8 cellular contexts compared by ENCODE assay signal in the genomic region with DNA sequence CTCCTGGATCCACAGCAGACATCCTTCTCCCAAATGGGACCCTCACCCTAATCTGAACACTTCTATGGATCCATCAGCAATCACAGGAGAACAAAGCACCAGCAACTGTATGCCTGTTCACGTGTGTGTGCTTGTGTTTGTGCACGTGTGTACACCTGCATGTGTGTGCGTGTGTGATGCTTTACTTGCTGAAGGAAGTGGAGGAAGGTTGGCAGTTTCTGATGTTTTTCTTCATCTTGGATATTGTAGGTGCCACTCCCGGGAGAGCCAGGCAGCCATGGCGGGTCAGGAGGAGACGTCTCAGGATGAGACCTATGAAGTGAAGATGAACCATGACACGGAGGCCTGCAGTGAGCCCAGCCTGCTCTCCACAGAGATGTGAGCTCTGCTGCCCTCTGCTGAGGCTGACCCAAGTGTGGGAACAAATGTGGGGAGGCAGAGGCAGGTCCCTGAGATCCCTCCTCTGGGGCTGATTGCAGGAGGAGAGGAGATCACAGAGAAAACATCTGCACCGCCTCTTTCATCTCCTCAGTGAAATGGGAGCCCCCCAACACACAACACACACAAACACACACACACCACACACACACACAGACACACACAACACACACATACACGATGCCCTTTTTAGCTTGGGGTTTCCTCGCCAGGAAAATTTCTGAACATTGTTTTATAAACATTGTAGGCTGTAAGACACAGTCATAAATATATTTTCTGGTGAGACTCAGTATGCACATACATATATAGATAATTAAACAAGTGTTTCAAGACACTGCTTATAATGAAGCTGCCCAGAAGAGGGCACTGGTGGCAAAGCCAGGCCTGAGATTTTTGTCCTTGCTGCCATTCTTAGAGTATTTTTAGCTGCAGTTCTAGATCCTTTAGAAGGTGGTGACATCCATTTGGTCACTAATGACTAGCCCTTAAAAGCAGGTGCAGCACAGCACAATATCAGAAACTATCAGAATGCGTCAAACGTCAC.
A peak's percentile ranks its signal among the peaks of the same experiment; 100 is the strongest.
DNase-seq lines count a peak whose midpoint lies in the region; ATAC-seq and TF ChIP-seq lines count a peak whose summit lies in the region.

No MANE protein-coding gene starts in this region.

- POLR2A ChIA-PET in CD8-positive, alpha-beta memory T cell (lab: Charles Lee) = interaction anchor here (0.6 to 1.8 kb wide), 2 partner anchors 9 to 137 kb away, joined by 3 to 9 read pairs; no protein-coding TSS in a partner anchor
- POLR2A ChIA-PET in HEK293 (lab: Yijun Ruan, JAX) (interaction anchor here (0.5 kb wide), 1 partner anchor 29 kb away, joined by 6 read pairs; no protein-coding TSS in a partner anchor), Panc1 (lab: Charles Lee) (no interaction called here)

- no peaks in the 10 kb centered on the region for H3K4me1 ChIP-seq in CD8-positive, alpha-beta memory T cell (ENCODE audit: insufficient read depth, low read length)
- H3K4me1 ChIP-seq in HEK293 (ENCODE audit: control insufficient read depth, insufficient read depth, low read length) (no peaks in the 10 kb centered on the region), Panc1 (ENCODE audit: control insufficient read depth, insufficient read depth, low read length) (no peaks in the 10 kb centered on the region), ascending aorta (no peaks in the 10 kb centered on the region), thoracic aorta (ENCODE audit: control insufficient read depth in 1 of 2, low read depth in 2 of 2) (no peaks in the 10 kb centered on the region)

- H3K27ac Mint-ChIP-seq in CD8-positive, alpha-beta memory T cell = peak overlapping the region in 6 of 8 donors; percentile 41 to 94 (median 87)

- H3K4me3 ChIP-seq in CD8-positive, alpha-beta memory T cell (ENCODE audit: low read length) = no peak overlapping the region
- H3K4me3 ChIP-seq in HEK293 (ENCODE audit: low read depth, low read length) (no peak overlapping the region), Panc1 (ENCODE audit: low read depth in 2 of 2, low read length in 2 of 2) (no peak overlapping the region), ascending aorta (no peak overlapping the region), thoracic aorta (no peak overlapping the region)

- H3K4me1 Mint-ChIP-seq in CD8-positive, alpha-beta memory T cell = peaks cover 7 to 11% (median 10%) of the 10 kb centered on the region in 3 donors

- in situ Hi-C loops in Panc1 (cut with HindIII; ENCODE audit: low pct_unique_long_range_greater_than_20kb, low sequenced_read_pairs) = no loop called here

- intact Hi-C loops in Panc1 (cut with micrococcal nuclease; ENCODE audit: unreplicated experiment) (loop anchor here (10.0 kb wide), 1 partner anchor 102 kb away; no protein-coding TSS in a partner anchor), ascending aorta (cut with DNase I) (no loop called here)

- CTCF ChIA-PET in CD8-positive, alpha-beta memory T cell (lab: Charles Lee) = interaction anchor here (0.6 to 2.3 kb wide), 11 partner anchors 9 to 377 kb away, joined by 3 to 42 read pairs (median 4); a partner anchor contains a TSS
- CTCF ChIA-PET in HEK293 (lab: Yijun Ruan, JAX) (interaction anchor here (0.6 to 2.5 kb wide), 17 partner anchors 9 to 408 kb away, joined by 3 to 15 read pairs (median 3); no protein-coding TSS in a partner anchor), Panc1 (lab: Charles Lee) (interaction anchor here (0.7 to 1.5 kb wide), 2 partner anchors 9 to 488 kb away, joined by 3 read pairs; no protein-coding TSS in a partner anchor)

- TF ChIP-seq CTCF in HEK293 (tag by site-specific recombination; IDR thresholded peaks at IDR 0.05) (no peak; the same call in 1 of the 2 replicates), Panc1 (IDR thresholded peaks at IDR 0.05) (peak; percentile 57), ascending aorta (IDR thresholded peaks at IDR 0.05) (peak in 2 of 3 experiments; percentile 12 to 15), thoracic aorta (IDR thresholded peaks at IDR 0.05) (peak; percentile 16), GM20000 (IDR thresholded peaks at IDR 0.05; ENCODE audit: extremely low read depth, missing control alignments) (no peak)

- no peaks in the 10 kb centered on the region for H3K9me3 ChIP-seq in CD8-positive, alpha-beta memory T cell (ENCODE audit: low read length)
- H3K9me3 ChIP-seq in HEK293 (ENCODE audit: control insufficient read depth, insufficient read depth, low read depth, low read length) (no peaks in the 10 kb centered on the region), Panc1 (ENCODE audit: control insufficient read depth, insufficient read depth, low read depth, low read length) (no peaks in the 10 kb centered on the region), ascending aorta (no peaks in the 10 kb centered on the region), thoracic aorta (no peaks in the 10 kb centered on the region)

- peaks cover 0 to 2% (median 0%) of the 10 kb centered on the region in 5 donors for H3K9me3 Mint-ChIP-seq in CD8-positive, alpha-beta memory T cell

- DNase-seq in CD8-positive, alpha-beta memory T cell = peak in 4 of 5 donors; percentile 28 to 68 (median 58)
- DNase-seq in Panc1 (ENCODE audit: low read depth, low spot score) (no peak), ascending aorta (ENCODE audit: low spot score in 2 of 2) (peak in 1 of 2 donors; percentile 58), iris pigment epithelial cell (ENCODE audit: low read depth) (peak; percentile 37), thoracic aorta (ENCODE audit: low spot score) (no peak), GM20000 (ENCODE audit: low spot score) (no peak)

- H3K27me3 Mint-ChIP-seq in CD8-positive, alpha-beta memory T cell = peaks cover 0 to 5% of the 10 kb centered on the region in 2 donors

- no TSS peak for BruUV-seq in Panc1 (replicated peaks; lab: Mats Ljungman, UMichigan)

- H3K4me3 Mint-ChIP-seq in CD8-positive, alpha-beta memory T cell = peak overlapping the region in 4 of 7 donors; percentile 1 to 74 (median 50)

- no peaks in the 10 kb centered on the region for H3K36me3 ChIP-seq in CD8-positive, alpha-beta memory T cell (ENCODE audit: insufficient read depth, low read length)
- H3K36me3 ChIP-seq in HEK293 (ENCODE audit: control insufficient read depth in 2 of 2, insufficient read depth in 1 of 2, low read length in 2 of 2) = no peaks in the 10 kb centered on the region
- H3K36me3 ChIP-seq in Panc1 (ENCODE audit: control insufficient read depth, insufficient read depth, low read length) = no peaks in the 10 kb centered on the region
- H3K36me3 ChIP-seq in ascending aorta = peaks cover 83 to 90% of the 10 kb centered on the region in 2 donors
- peaks cover 62% of the 10 kb centered on the region for H3K36me3 ChIP-seq in thoracic aorta

- H3K27me3 ChIP-seq in CD8-positive, alpha-beta memory T cell (ENCODE audit: insufficient read depth, low read length, poor library complexity, severe bottlenecking) = no peaks in the 10 kb centered on the region
- H3K27me3 ChIP-seq in Panc1 (ENCODE audit: control insufficient read depth, insufficient read depth, low read length) (no peaks in the 10 kb centered on the region), ascending aorta (no peaks in the 10 kb centered on the region), thoracic aorta (replicated peaks; ENCODE audit: insufficient read depth) (no peaks in the 10 kb centered on the region)

- ATAC-seq in Panc1 (peak; percentile 57), thoracic aorta (ENCODE audit: insufficient number of reproducible peaks, low FRiP score, low read depth) (no peak), HG03521 (IDR thresholded peaks at IDR 0.05; ENCODE audit: unreplicated experiment) (no peak)

- peaks cover 0 to 16% (median 0%) of the 10 kb centered on the region in 3 donors for H3K36me3 Mint-ChIP-seq in CD8-positive, alpha-beta memory T cell

- no peak overlapping the region for H3K27ac ChIP-seq in CD8-positive, alpha-beta memory T cell (ENCODE audit: low read depth, low read length)
- H3K27ac ChIP-seq in HEK293 (ENCODE audit: extremely low read depth, low read depth, low read length) (no peak overlapping the region), Panc1 (ENCODE audit: low read length) (no peak overlapping the region), ascending aorta (no peak overlapping the region), thoracic aorta (no peak overlapping the region)

TF ChIP-seq in HEK293, 187 proteins besides CTCF, POLR2A, EP300 and RAD21:
- TF ChIP-seq, protein P1, sequence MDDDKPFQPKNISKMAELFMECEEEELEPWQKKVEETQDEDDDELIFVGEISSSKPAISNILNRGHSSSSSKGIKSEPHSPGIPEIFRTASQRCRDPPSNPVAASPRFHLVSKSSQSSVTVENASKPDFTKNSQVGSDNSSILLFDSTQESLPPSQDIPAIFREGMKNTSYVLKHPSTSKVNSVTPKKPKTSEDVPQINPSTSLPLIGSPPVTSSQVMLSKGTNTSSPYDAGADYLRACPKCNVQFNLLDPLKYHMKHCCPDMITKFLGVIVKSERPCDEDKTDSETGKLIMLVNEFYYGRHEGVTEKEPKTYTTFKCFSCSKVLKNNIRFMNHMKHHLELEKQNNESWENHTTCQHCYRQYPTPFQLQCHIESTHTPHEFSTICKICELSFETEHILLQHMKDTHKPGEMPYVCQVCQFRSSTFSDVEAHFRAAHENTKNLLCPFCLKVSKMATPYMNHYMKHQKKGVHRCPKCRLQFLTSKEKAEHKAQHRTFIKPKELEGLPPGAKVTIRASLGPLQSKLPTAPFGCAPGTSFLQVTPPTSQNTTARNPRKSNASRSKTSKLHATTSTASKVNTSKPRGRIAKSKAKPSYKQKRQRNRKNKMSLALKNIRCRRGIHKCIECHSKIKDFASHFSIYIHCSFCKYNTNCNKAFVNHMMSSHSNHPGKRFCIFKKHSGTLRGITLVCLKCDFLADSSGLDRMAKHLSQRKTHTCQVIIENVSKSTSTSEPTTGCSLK (tag by site-specific recombination; IDR thresholded peaks at IDR 0.05) = no peak
- TF ChIP-seq, protein P2, sequence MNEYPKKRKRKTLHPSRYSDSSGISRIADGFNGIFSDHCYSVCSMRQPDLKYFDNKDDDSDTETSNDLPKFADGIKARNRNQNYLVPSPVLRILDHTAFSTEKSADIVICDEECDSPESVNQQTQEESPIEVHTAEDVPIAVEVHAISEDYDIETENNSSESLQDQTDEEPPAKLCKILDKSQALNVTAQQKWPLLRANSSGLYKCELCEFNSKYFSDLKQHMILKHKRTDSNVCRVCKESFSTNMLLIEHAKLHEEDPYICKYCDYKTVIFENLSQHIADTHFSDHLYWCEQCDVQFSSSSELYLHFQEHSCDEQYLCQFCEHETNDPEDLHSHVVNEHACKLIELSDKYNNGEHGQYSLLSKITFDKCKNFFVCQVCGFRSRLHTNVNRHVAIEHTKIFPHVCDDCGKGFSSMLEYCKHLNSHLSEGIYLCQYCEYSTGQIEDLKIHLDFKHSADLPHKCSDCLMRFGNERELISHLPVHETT (tag by site-specific recombination; IDR thresholded peaks at IDR 0.05) = no peak
- peak; percentile 61 for TF ChIP-seq ZNF654 (tag by site-specific recombination; IDR thresholded peaks at IDR 0.05; ENCODE audit: low read depth)

Comparison
In these comparisons a context has a peak if more than half of its experiments do, and no peak if none do; other contexts are left out.
1. DNase-seq: peak in CD8-positive, alpha-beta memory T cell (4 of 5) and iris pigment epithelial cell (single experiment); none in Panc1 (single experiment), thoracic aorta (single experiment) and GM20000 (single experiment).
2. CTCF ChIP-seq: peak in Panc1 (single experiment), ascending aorta (2 of 3) and thoracic aorta (single experiment); none in HEK293 (single experiment) and GM20000 (single experiment).